Comparison of ENCODE assay signal across 10 cellular contexts in the genomic region with DNA sequence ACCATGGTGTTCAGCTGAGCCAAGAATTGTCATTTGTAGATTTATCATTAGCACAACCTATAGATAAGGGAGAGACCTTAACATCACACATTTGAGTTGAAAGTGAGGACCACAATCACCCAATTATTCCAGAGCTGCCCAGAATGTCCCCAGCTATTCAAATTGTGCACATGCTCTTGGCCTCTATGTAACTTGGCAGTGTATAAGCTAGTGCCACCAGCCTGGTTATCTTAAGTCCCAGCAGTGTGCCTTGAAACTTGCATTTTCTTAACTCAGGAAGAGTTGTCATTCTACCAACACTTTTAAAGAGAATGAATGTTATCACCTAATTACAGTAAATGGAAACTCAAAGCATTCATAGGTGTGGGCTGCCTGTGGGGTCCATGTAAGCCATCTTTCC.
"Had no signal": no experiment of that assay in that cellular context is flagged by ENCODE, and none has a peak within 500 bp of the region (broad histone marks: within the 10 kb centered on the region; RNA-seq: fewer than 3 reads in every experiment).

No MANE protein-coding gene starts in this region.

- H3K9me3 ChIP-seq: HAP-1 had no signal

- H3K36me3 ChIP-seq: HAP-1 had no signal

- H3K4me3 ChIP-seq: GM23248, HAP-1 had no signal

- H3K9ac ChIP-seq: GM23248, KMS-11 had no signal

- H3K27ac ChIP-seq: GM23248, HL-60, KMS-11 had no signal

- DNase-seq: GM23248, GOT3, H7, HFFc6, KBM-7 had no signal

- ATAC-seq: HCT116, HepG2 had no signal

- FAIRE-seq: HepG2 had no signal

- H3K4me2 ChIP-seq: KMS-11 had no signal
